Comparison of ENCODE assay signal across 16 cellular contexts in the genomic region with DNA sequence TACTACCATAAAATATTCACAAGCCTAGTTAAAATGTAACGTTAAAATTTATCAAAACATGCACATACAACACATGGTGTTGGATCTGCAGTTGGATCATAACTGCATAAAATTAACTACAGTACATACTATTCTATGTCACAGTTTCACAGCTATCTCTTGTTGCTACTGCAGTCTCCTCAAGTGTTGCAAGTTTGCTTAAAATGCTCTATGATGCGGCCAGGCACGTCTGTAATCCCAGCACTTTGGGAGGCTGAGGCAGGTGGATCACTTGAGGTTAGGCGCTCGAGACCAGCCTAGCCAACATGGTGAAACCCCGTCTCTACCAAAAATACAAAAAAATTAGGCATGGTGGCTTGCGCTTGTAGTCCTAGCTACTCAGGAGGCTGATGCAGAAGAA. TPM values are rescaled to one million over a fixed set of nuclear protein-coding genes. Genes with fewer than 3 reads are reported as not detected.
"Had no signal": no experiment of that assay in that cellular context is flagged by ENCODE, and none has a peak within 500 bp of the region (broad histone marks: within the 10 kb centered on the region; RNA-seq: fewer than 3 reads in every experiment).

No MANE protein-coding gene starts in this region.

- H3K4me1 ChIP-seq: colonic mucosa had no signal

- ATAC-seq: left lobe of liver; mucosa of descending colon; natural killer cell treated with Interleukin-12 subunit alpha and Interleukin-12 subunit beta and Interleukin-15 and Interleukin-18, amount 100 ng/mL, for 72 hours; right cardiac atrium; SK-N-SH treated with all-trans-retinoic acid at 6 μM for 48 hours; stimulated activated naive CD8-positive, alpha-beta T cell treated with anti-CD3 and anti-CD28 coated beads, Interleukin-15, Interleukin-2, amounts not matched to agents 100 U/mL and 50 U/mL, for 24 hours had no signal

- H3K9me3 ChIP-seq: colonic mucosa, heart left ventricle, mucosa of descending colon, suprapubic skin had no signal

- H3K27ac ChIP-seq: cardiac muscle cell, colonic mucosa, heart left ventricle, suprapubic skin had no signal

- H3K4me3 Mint-ChIP-seq: natural killer cell treated with Interleukin-12 subunit alpha and Interleukin-12 subunit beta and Interleukin-15 and Interleukin-18, amount 100 ng/mL, for 72 hours had no signal

- DNase-seq: activated CD8-positive, alpha-beta memory T cell treated with anti-CD3 and anti-CD28 coated beads for 24 hours; activated effector memory CD4-positive, alpha-beta T cell treated with anti-CD3 and anti-CD28 coated beads, Interleukin-2, amount 50 U/mL, for 16 hours; colonic mucosa; foreskin melanocyte; heart left ventricle; mucosa of descending colon; nucleus accumbens; right cardiac atrium; small intestine; stimulated activated naive CD8-positive, alpha-beta T cell treated with anti-CD3 and anti-CD28 coated beads, Interleukin-15, Interleukin-2, amounts not matched to agents 100 U/mL and 50 U/mL, for 24 hours; T-helper 2 cell had no signal

- H3K27me3 Mint-ChIP-seq: natural killer cell treated with Interleukin-12 subunit alpha and Interleukin-12 subunit beta and Interleukin-15 and Interleukin-18, amount 100 ng/mL, for 72 hours had no signal

- H3K27me3 ChIP-seq: cardiac muscle cell, colonic mucosa, heart left ventricle, suprapubic skin had no signal

- H3K27ac Mint-ChIP-seq: natural killer cell treated with Interleukin-12 subunit alpha and Interleukin-12 subunit beta and Interleukin-15 and Interleukin-18, amount 100 ng/mL, for 72 hours had no signal

- H3K9me3 Mint-ChIP-seq: natural killer cell treated with Interleukin-12 subunit alpha and Interleukin-12 subunit beta and Interleukin-15 and Interleukin-18, amount 100 ng/mL, for 72 hours had no signal

- H3K36me3 ChIP-seq: cardiac muscle cell, colonic mucosa had no signal

- H3K4me3 ChIP-seq: cardiac muscle cell, colonic mucosa, heart left ventricle, mucosa of descending colon, suprapubic skin had no signal

RNA-seq across cellular contexts. Expression of a gene that starts 50.9 kb away (rescaled TPM):
- total RNA-seq: cardiac muscle cell; natural killer cell treated with Interleukin-12 subunit alpha and Interleukin-12 subunit beta and Interleukin-15 and Interleukin-18, amount 100 ng/mL, for 72 hours had no signal
